8 cellular contexts compared by ENCODE assay signal in genomic region chr9:128094166-128094949, GRCh38. TPM values are rescaled to one million over a fixed set of nuclear protein-coding genes. Genes with fewer than 3 reads are reported as not detected.
DNase-seq lines count a peak whose midpoint lies in the region; ATAC-seq and TF ChIP-seq lines count a peak whose summit lies in the region.

No MANE protein-coding gene starts in this region.

- DNase-seq in AML-193 (lab: John Stamatoyannopoulos, UW) (peak; percentile 92 to 95), NCI-H748 treated with DMSO at 0.1 percent for 48 hours (lab: John Stamatoyannopoulos, UW) (peak; percentile 87), memory B cell (ENCODE audit: low spot score in 2 of 2) (peak; percentile 67 to 79)
- DNase-seq in activated CD8-positive, alpha-beta T cell treated with anti-CD3 and anti-CD28 coated beads for 36 hours = peak; percentile 92
- DNase-seq in effector CD8-positive, alpha-beta T cell (lab: John Stamatoyannopoulos, UW) = peak; percentile 53
- peak; percentile 44 to 63 (median 63) for DNase-seq in stimulated activated CD4-positive, alpha-beta T cell treated with anti-CD3 and anti-CD28 coated beads, TNF-alpha, amount 100 ng/mL, for 4 hours (ENCODE audit: low read depth in 3 of 3)

- ATAC-seq in GM19328 (IDR thresholded peaks at IDR 0.05; ENCODE audit: unreplicated experiment) = peak; percentile 82
- ATAC-seq in HG03460 (IDR thresholded peaks at IDR 0.05; ENCODE audit: unreplicated experiment) = peak; percentile 92
- ATAC-seq in activated CD8-positive, alpha-beta T cell treated with anti-CD3 and anti-CD28 coated beads for 36 hours = peak; percentile 87
- peak; percentile 97 for ATAC-seq in memory B cell (ENCODE audit: low read depth)

- intact Hi-C loops in activated CD8-positive, alpha-beta T cell treated with anti-CD3 and anti-CD28 coated beads for 36 hours (cut with micrococcal nuclease) = no loop called here

- CTCF ChIA-PET in activated CD8-positive, alpha-beta T cell treated with anti-CD3 and anti-CD28 coated beads for 36 hours (lab: Charles Lee) = interaction anchor here (0.7 to 10.5 kb wide), 9 partner anchors 9 to 150 kb away, joined by 3 to 94 read pairs (median 5); no protein-coding TSS in a partner anchor

- H3K4me3 Mint-ChIP-seq in activated CD8-positive, alpha-beta T cell treated with anti-CD3 and anti-CD28 coated beads for 36 hours = peak overlapping the region; percentile 55
- peak overlapping the region; percentile 75 for H3K4me3 Mint-ChIP-seq in memory B cell

- H3K36me3 Mint-ChIP-seq in activated CD8-positive, alpha-beta T cell treated with anti-CD3 and anti-CD28 coated beads for 36 hours (ENCODE audit: low read depth) = peaks cover 10% of the 10 kb centered on the region
- no peaks in the 10 kb centered on the region for H3K36me3 Mint-ChIP-seq in memory B cell

- no peak for TF ChIP-seq CTCF in activated CD8-positive, alpha-beta T cell treated with anti-CD3 and anti-CD28 coated beads for 36 hours (IDR thresholded peaks at IDR 0.05)

- no peaks in the 10 kb centered on the region for H3K27me3 Mint-ChIP-seq in activated CD8-positive, alpha-beta T cell treated with anti-CD3 and anti-CD28 coated beads for 36 hours
- H3K27me3 Mint-ChIP-seq in memory B cell = no peaks in the 10 kb centered on the region

- H3K4me1 Mint-ChIP-seq in activated CD8-positive, alpha-beta T cell treated with anti-CD3 and anti-CD28 coated beads for 36 hours (ENCODE audit: low read depth) = peaks cover 81% of the 10 kb centered on the region
- H3K4me1 Mint-ChIP-seq in memory B cell = peaks cover 11% of the 10 kb centered on the region

- H3K27ac Mint-ChIP-seq in activated CD8-positive, alpha-beta T cell treated with anti-CD3 and anti-CD28 coated beads for 36 hours = peak overlapping the region; percentile 94
- H3K27ac Mint-ChIP-seq in memory B cell = peak overlapping the region; percentile 99

- POLR2A ChIA-PET in activated CD8-positive, alpha-beta T cell treated with anti-CD3 and anti-CD28 coated beads for 36 hours (lab: Charles Lee) = interaction anchor here (0.8 to 2.4 kb wide), 7 partner anchors 9 to 643 kb away, joined by 3 to 9 read pairs (median 4); partner anchors contain the start of genes LRSAM1, NAIF1 and RPL12

- H3K9me3 Mint-ChIP-seq in activated CD8-positive, alpha-beta T cell treated with anti-CD3 and anti-CD28 coated beads for 36 hours = no peaks in the 10 kb centered on the region
- no peaks in the 10 kb centered on the region for H3K9me3 Mint-ChIP-seq in memory B cell

RNA-seq across cellular contexts. Expression of gene SLC25A25, which starts 26.3 kb away (rescaled TPM):
- total RNA-seq in activated CD8-positive, alpha-beta T cell treated with anti-CD3 and anti-CD28 coated beads for 36 hours = 10 to 100 TPM; 12.9 to 14.6 TPM

RNA-seq across cellular contexts. Expression of gene NAIF1, which starts 27.2 kb away (rescaled TPM):
- 10 to 100 TPM in 1 of 2 experiments, 1 to 10 TPM in 1; 8.4 to 11.8 TPM for total RNA-seq in activated CD8-positive, alpha-beta T cell treated with anti-CD3 and anti-CD28 coated beads for 36 hours

RNA-seq across cellular contexts. Expression of gene PTGES2, which starts 33.2 kb away (rescaled TPM):
- total RNA-seq in activated CD8-positive, alpha-beta T cell treated with anti-CD3 and anti-CD28 coated beads for 36 hours = 10 to 100 TPM; 40.8 to 49.5 TPM

RNA-seq across cellular contexts. Expression of gene LCN2, which starts 54.9 kb away (rescaled TPM):
- total RNA-seq in activated CD8-positive, alpha-beta T cell treated with anti-CD3 and anti-CD28 coated beads for 36 hours = not detected

Comparison
In these comparisons a context has a peak if more than half of its experiments do, and no peak if none do; other contexts are left out.
1. Peak in every context shown above with its lines: DNase-seq and ATAC-seq.